In genomic region chr15:88752956-88753355, GRCh38 we compare ENCODE assay signal across 28 cellular contexts. TPM values are rescaled to one million over a fixed set of nuclear protein-coding genes. Genes with fewer than 3 reads are reported as not detected.
"Had no signal": no experiment of that assay in that cellular context is flagged by ENCODE, and none has a peak within 500 bp of the region (broad histone marks: within the 10 kb centered on the region; RNA-seq: fewer than 3 reads in every experiment).

No MANE protein-coding gene starts in this region.

- ATAC-seq: activated T-cell treated with anti-CD3 and anti-CD28 coated beads, Interleukin-2, amount 50 U/mL, for 4 hours; activated T-helper 17 cell treated with anti-CD3 and anti-CD28 coated beads, Interleukin-2, amount 50 U/mL, for 72 hours; heart right ventricle; left lung; natural killer cell; psoas muscle had no signal

- H3K4me1 ChIP-seq: heart right ventricle, left lung, neural progenitor cell, parathyroid adenoma, psoas muscle had no signal

- H3K36me3 ChIP-seq: brain microvascular endothelial cell, heart right ventricle, left lung, neural progenitor cell, thoracic aorta had no signal

- H3K27ac ChIP-seq: brain microvascular endothelial cell, heart right ventricle, left lung, neural progenitor cell, parathyroid adenoma, psoas muscle, thoracic aorta had no signal

- H3K36me3 Mint-ChIP-seq: natural killer cell, neural progenitor cell had no signal

- H3K27ac Mint-ChIP-seq: activated CD4-positive, alpha-beta memory T cell treated with anti-CD3 and anti-CD28 coated beads, Interleukin-2, amount 10 ng/mL, durations not matched to agents 7 days and 5 days; activated CD4-positive, alpha-beta T cell treated with anti-CD3 and anti-CD28 coated beads, Interleukin-2, amount 10 ng/mL, durations not matched to agents 7 days and 5 days; activated T-helper 17 cell treated with anti-CD3 and anti-CD28 coated beads, Interleukin-2, amount 50 U/mL, for 72 hours; natural killer cell; neural progenitor cell; stimulated activated naive CD8-positive, alpha-beta T cell treated with anti-CD3 and anti-CD28 coated beads, Interleukin-15, Interleukin-2, amounts not matched to agents 100 ng/mL and 50 ng/mL, for 24 hours; T-helper 1 cell treated with Interleukin-12 subunit alpha and Interleukin-12 subunit beta and Interleukin-4 antibody, amounts not matched to agents 30 μg/mL and 1 μg/mL, for 36 hours had no signal

- DNase-seq: activated CD4-positive, alpha-beta memory T cell treated with anti-CD3 and anti-CD28 coated beads, Interleukin-2, amount 10 ng/mL, durations not matched to agents 7 days and 5 days; activated CD4-positive, alpha-beta T cell treated with anti-CD3 and anti-CD28 coated beads, Interleukin-2, amount 10 ng/mL, durations not matched to agents 7 days and 5 days; activated CD4-positive, CD25-positive, alpha-beta regulatory T cell treated with anti-CD3 and anti-CD28 coated beads, Interleukin-2, amount 50 U/mL, for 72 hours; activated gamma-delta T cell treated with Interleukin-2 at 50 U/mL for 16 hours; activated naive CD4-positive, alpha-beta T cell treated with anti-CD3 and anti-CD28 coated beads, Interleukin-2, amount 50 U/mL, for 16 hours; activated T-cell treated with anti-CD3 and anti-CD28 coated beads, Interleukin-2, amount 50 U/mL, for 4 hours; amniotic stem cell; brain microvascular endothelial cell; cortex of kidney; foreskin fibroblast; heart right ventricle; kidney glomerular epithelial cell; left lung; mesendoderm; natural killer cell; occipital lobe; psoas muscle; T1000; trophoblast cell had no signal

- H3K9me3 Mint-ChIP-seq: activated CD4-positive, alpha-beta memory T cell treated with anti-CD3 and anti-CD28 coated beads, Interleukin-2, amount 10 ng/mL, durations not matched to agents 7 days and 5 days; activated CD4-positive, alpha-beta T cell treated with anti-CD3 and anti-CD28 coated beads, Interleukin-2, amount 10 ng/mL, durations not matched to agents 7 days and 5 days; activated T-cell treated with anti-CD3 and anti-CD28 coated beads, Interleukin-2, amount 50 U/mL, for 4 hours; activated T-helper 17 cell treated with anti-CD3 and anti-CD28 coated beads, Interleukin-2, amount 50 U/mL, for 72 hours; natural killer cell; neural progenitor cell; stimulated activated naive CD8-positive, alpha-beta T cell treated with anti-CD3 and anti-CD28 coated beads, Interleukin-15, Interleukin-2, amounts not matched to agents 100 ng/mL and 50 ng/mL, for 24 hours; T-helper 1 cell treated with Interleukin-12 subunit alpha and Interleukin-12 subunit beta and Interleukin-4 antibody, amounts not matched to agents 30 μg/mL and 1 μg/mL, for 36 hours had no signal

- H3K9me3 ChIP-seq: heart right ventricle, left lung, psoas muscle, thoracic aorta had no signal

- H3K27me3 ChIP-seq: brain microvascular endothelial cell had no signal

- H3K4me1 Mint-ChIP-seq: activated CD4-positive, alpha-beta memory T cell treated with anti-CD3 and anti-CD28 coated beads, Interleukin-2, amount 10 ng/mL, durations not matched to agents 7 days and 5 days; activated CD4-positive, alpha-beta T cell treated with anti-CD3 and anti-CD28 coated beads, Interleukin-2, amount 10 ng/mL, durations not matched to agents 7 days and 5 days; activated T-helper 17 cell treated with anti-CD3 and anti-CD28 coated beads, Interleukin-2, amount 50 U/mL, for 72 hours; natural killer cell; neural progenitor cell had no signal

- H3K4me3 ChIP-seq: heart right ventricle, left lung, lung, neural progenitor cell, psoas muscle, thoracic aorta had no signal

- H3K4me3 Mint-ChIP-seq: activated CD4-positive, alpha-beta memory T cell treated with anti-CD3 and anti-CD28 coated beads, Interleukin-2, amount 10 ng/mL, durations not matched to agents 7 days and 5 days; activated CD4-positive, alpha-beta T cell treated with anti-CD3 and anti-CD28 coated beads, Interleukin-2, amount 10 ng/mL, durations not matched to agents 7 days and 5 days; activated T-cell treated with anti-CD3 and anti-CD28 coated beads, Interleukin-2, amount 50 U/mL, for 4 hours; activated T-helper 17 cell treated with anti-CD3 and anti-CD28 coated beads, Interleukin-2, amount 50 U/mL, for 72 hours; natural killer cell; neural progenitor cell; stimulated activated naive CD8-positive, alpha-beta T cell treated with anti-CD3 and anti-CD28 coated beads, Interleukin-15, Interleukin-2, amounts not matched to agents 100 ng/mL and 50 ng/mL, for 24 hours; T-helper 1 cell treated with Interleukin-12 subunit alpha and Interleukin-12 subunit beta and Interleukin-4 antibody, amounts not matched to agents 30 μg/mL and 1 μg/mL, for 36 hours had no signal

RNA-seq across cellular contexts. Expression of gene ACAN, which starts 50.3 kb away (rescaled TPM):
- total RNA-seq: activated CD4-positive, alpha-beta memory T cell treated with anti-CD3 and anti-CD28 coated beads, Interleukin-2, amount 10 ng/mL, durations not matched to agents 7 days and 5 days; activated CD4-positive, alpha-beta T cell treated with anti-CD3 and anti-CD28 coated beads, Interleukin-2, amount 10 ng/mL, durations not matched to agents 7 days and 5 days; activated T-cell treated with anti-CD3 and anti-CD28 coated beads, Interleukin-2, amount 50 U/mL, for 4 hours; activated T-helper 17 cell treated with anti-CD3 and anti-CD28 coated beads, Interleukin-2, amount 50 U/mL, for 72 hours; endothelial cell of umbilical vein; natural killer cell; subcutaneous adipose tissue had no signal
- polyA plus RNA-seq: endothelial cell of umbilical vein had no signal
